In the genomic region with DNA sequence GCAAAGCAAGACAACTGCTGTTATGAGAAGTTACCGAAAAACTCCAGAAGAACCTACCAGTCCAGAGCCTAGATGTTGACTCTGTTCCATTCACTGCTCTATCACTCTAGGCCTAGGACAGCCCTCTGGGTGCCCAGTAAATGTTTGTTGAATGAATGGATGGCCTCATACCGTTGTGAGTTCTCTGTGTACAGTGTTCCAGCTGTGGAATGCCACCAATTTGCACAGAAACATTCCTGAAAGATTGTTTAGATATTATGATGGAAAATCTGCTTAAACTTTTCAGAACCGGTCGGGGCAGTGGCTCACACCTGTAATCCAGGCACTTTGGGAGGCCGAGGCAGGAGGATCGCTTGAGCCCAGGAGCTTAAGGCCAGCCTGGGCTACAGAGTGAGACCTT, we compare ENCODE assay signal across 19 cellular contexts. TPM values are rescaled to one million over a fixed set of nuclear protein-coding genes. Genes with fewer than 3 reads are reported as not detected.
DNase-seq lines count a peak whose midpoint lies in the region; ATAC-seq, FAIRE-seq and TF ChIP-seq lines count a peak whose summit lies in the region.
"Had no signal": no experiment of that assay in that cellular context is flagged by ENCODE, and none has a peak within 500 bp of the region (broad histone marks: within the 10 kb centered on the region; RNA-seq: fewer than 3 reads in every experiment).

No MANE protein-coding gene starts in this region.

- peaks cover 32% of the 10 kb centered on the region for H4K20me1 ChIP-seq in astrocyte (ENCODE audit: insufficient read depth, low read length)

- no peak for FAIRE-seq in astrocyte (lab: Jason Lieb, UNC)
- FAIRE-seq: G401.6, RCC 7860, TTC549 had no signal

- no peaks in the 10 kb centered on the region for H3K9me3 Mint-ChIP-seq in CD4-positive, CD25-positive, alpha-beta regulatory T cell
- H3K9me3 Mint-ChIP-seq in Caco-2 (ENCODE audit: unreplicated experiment) (peaks cover 10% of the 10 kb centered on the region), astrocyte (ENCODE audit: unreplicated experiment) (peaks cover 2% of the 10 kb centered on the region), nephron (no peaks in the 10 kb centered on the region)

- H3K27me3 Mint-ChIP-seq in CD4-positive, CD25-positive, alpha-beta regulatory T cell: peaks cover 6% of the 10 kb centered on the region
- H3K27me3 Mint-ChIP-seq in Caco-2 (ENCODE audit: insufficient read depth, unreplicated experiment) (no peaks in the 10 kb centered on the region), astrocyte (ENCODE audit: low read depth, unreplicated experiment) (no peaks in the 10 kb centered on the region), nephron (ENCODE audit: low read depth) (peaks cover 11% of the 10 kb centered on the region)

- CTCF ChIA-PET in Caco-2 (lab: Charles Lee): interaction anchor here (2.7 kb wide), 1 partner anchor 123 kb away, joined by 14 read pairs; the partner anchor contains the start of gene PSMC4
- CTCF ChIA-PET in A673 (lab: Charles Lee): interaction anchor here (0.6 kb wide), 1 partner anchor 54 kb away, joined by 4 read pairs; no protein-coding TSS in a partner anchor

- no peak overlapping the region for H3K4me2 ChIP-seq in astrocyte (ENCODE audit: low read length)

- H3K36me3 Mint-ChIP-seq in CD4-positive, CD25-positive, alpha-beta regulatory T cell: no peaks in the 10 kb centered on the region
- peaks cover 32% of the 10 kb centered on the region for H3K36me3 Mint-ChIP-seq in Caco-2 (ENCODE audit: insufficient read depth, unreplicated experiment)
- H3K36me3 Mint-ChIP-seq in astrocyte (ENCODE audit: low read depth, unreplicated experiment): no peaks in the 10 kb centered on the region
- no peaks in the 10 kb centered on the region for H3K36me3 Mint-ChIP-seq in nephron (ENCODE audit: low read depth)

- H3K27ac Mint-ChIP-seq in CD4-positive, CD25-positive, alpha-beta regulatory T cell: peak overlapping the region in 1 of 3 donors; percentile 95
- H3K27ac Mint-ChIP-seq in Caco-2 (ENCODE audit: unreplicated experiment) (peak overlapping the region; percentile 81), astrocyte (ENCODE audit: unreplicated experiment) (peak overlapping the region; percentile 93), nephron (peak overlapping the region; percentile 88 to 96 (median 92))

- no peak for ATAC-seq in CD4-positive, CD25-positive, alpha-beta regulatory T cell (ENCODE audit: low read depth in 2 of 2)
- ATAC-seq: left lobe of liver had no signal

- no peak overlapping the region for H3K4me3 ChIP-seq in CD4-positive, CD25-positive, alpha-beta regulatory T cell (ENCODE audit: low read depth, low read length)
- no peak overlapping the region for H3K4me3 ChIP-seq in Caco-2 (ENCODE audit: low read depth, low read length)
- no peak overlapping the region for H3K4me3 ChIP-seq in astrocyte (ENCODE audit: insufficient read depth, low read depth, low read length)
- H3K4me3 ChIP-seq in A673 (ENCODE audit: low read depth, low read length, poor library complexity, severe bottlenecking): no peak overlapping the region
- H3K4me3 ChIP-seq: ovary, thyroid gland had no signal

- no peaks in the 10 kb centered on the region for H3K9me3 ChIP-seq in CD4-positive, CD25-positive, alpha-beta regulatory T cell (ENCODE audit: control insufficient read depth in 2 of 2, low read length in 2 of 2)
- H3K9me3 ChIP-seq in Caco-2: no peaks in the 10 kb centered on the region
- H3K9me3 ChIP-seq in astrocyte (ENCODE audit: insufficient read depth, low read depth, low read length): no peaks in the 10 kb centered on the region
- H3K9me3 ChIP-seq in A673 (ENCODE audit: low read depth, low read length, poor library complexity, severe bottlenecking): no peaks in the 10 kb centered on the region
- H3K9me3 ChIP-seq: ovary, sigmoid colon, thyroid gland had no signal

- intact Hi-C loops in Caco-2 (cut with micrococcal nuclease; ENCODE audit: unreplicated experiment) (no loop called here), A673 (cut with micrococcal nuclease; ENCODE audit: unreplicated experiment) (no loop called here)

- peaks cover 12 to 44% (median 38%) of the 10 kb centered on the region in 4 donors for H3K4me1 Mint-ChIP-seq in CD4-positive, CD25-positive, alpha-beta regulatory T cell
- H3K4me1 Mint-ChIP-seq in Caco-2 (ENCODE audit: low read depth, unreplicated experiment) (peaks cover 50% of the 10 kb centered on the region), astrocyte (ENCODE audit: low read depth, unreplicated experiment) (peaks cover 28% of the 10 kb centered on the region), nephron (peaks cover 42% of the 10 kb centered on the region)

- no peak for DNase-seq in CD4-positive, CD25-positive, alpha-beta regulatory T cell
- DNase-seq in Caco-2 (peak; percentile 47 to 56), astrocyte (ENCODE audit: low read depth) (no peak), A673 (ENCODE audit: low spot score) (no peak), UCSD-AML1 (lab: John Stamatoyannopoulos, UW; ENCODE audit: unreplicated experiment) (no peak), midbrain (lab: John Stamatoyannopoulos, UW) (no peak)
- DNase-seq: aorta; glutamatergic neuron; NCI-H1930; NCI-H446 treated with DMSO at 0.1 percent for 48 hours; ovary; sigmoid colon; stimulated activated naive CD4-positive, alpha-beta T cell; thyroid gland had no signal

- peak overlapping the region in 3 of 4 donors; percentile 10 to 86 (median 27) for H3K4me3 Mint-ChIP-seq in CD4-positive, CD25-positive, alpha-beta regulatory T cell
- H3K4me3 Mint-ChIP-seq in Caco-2 (ENCODE audit: unreplicated experiment) (peak overlapping the region; percentile 88), astrocyte (ENCODE audit: unreplicated experiment) (peak overlapping the region; percentile 98), nephron (peak overlapping the region in 2 of 3 experiments; percentile 81 to 88)

- H3K36me3 ChIP-seq in CD4-positive, CD25-positive, alpha-beta regulatory T cell (ENCODE audit: control insufficient read depth, insufficient read depth, low read length): no peaks in the 10 kb centered on the region
- H3K36me3 ChIP-seq in Caco-2 (ENCODE audit: control insufficient read depth, insufficient read depth, low read length): no peaks in the 10 kb centered on the region; the same call in 1 of the 2 replicates
- no peaks in the 10 kb centered on the region for H3K36me3 ChIP-seq in astrocyte (ENCODE audit: insufficient read depth, low read length)
- no peaks in the 10 kb centered on the region for H3K36me3 ChIP-seq in A673 (ENCODE audit: insufficient read depth, low read length, poor library complexity, severe bottlenecking)
- H3K36me3 ChIP-seq: ovary, sigmoid colon, thyroid gland had no signal

- TF ChIP-seq CTCF in Caco-2 (IDR thresholded peaks at IDR 0.05; ENCODE audit: insufficient read depth in 1 of 2, low read depth in 1 of 2, low read length in 1 of 2, severe bottlenecking in 1 of 2, unreplicated experiment in 1 of 2) (no peak), astrocyte (IDR thresholded peaks at IDR 0.05; ENCODE audit: insufficient read depth, low read depth, low read length) (no peak), nephron (IDR thresholded peaks at IDR 0.05; ENCODE audit: unreplicated experiment in 3 of 3) (no peak), A673 (conservative IDR thresholded peaks at IDR 0.05; ENCODE audit: low read depth, low read length) (no peak)

- peaks cover 38% of the 10 kb centered on the region for H3K4me1 ChIP-seq in CD4-positive, CD25-positive, alpha-beta regulatory T cell (ENCODE audit: control insufficient read depth, insufficient read depth, low read length, poor library complexity, severe bottlenecking)
- H3K4me1 ChIP-seq in Caco-2: peaks cover 25% of the 10 kb centered on the region
- peaks cover 22% of the 10 kb centered on the region for H3K4me1 ChIP-seq in astrocyte (ENCODE audit: insufficient read depth, low read length)
- peaks cover 30% of the 10 kb centered on the region for H3K4me1 ChIP-seq in A673 (ENCODE audit: insufficient read depth, low read length, poor library complexity, severe bottlenecking)

- no peak overlapping the region for H3K9ac ChIP-seq in astrocyte (ENCODE audit: low read length)

- POLR2A ChIA-PET in Caco-2 (lab: Charles Lee) (interaction anchor here (0.5 to 2.4 kb wide), 2 partner anchors 123 to 438 kb away, joined by 3 to 21 read pairs; partner anchors contain the start of gene PSMC4), A673 (lab: Charles Lee; ENCODE audit: low non-redundant PET) (no interaction called here)

- BruUV-seq in Caco-2 (replicated peaks; lab: Mats Ljungman, UMichigan) (no TSS peak), A673 (replicated peaks; lab: Mats Ljungman, UMichigan) (no TSS peak)

- peaks cover 37% of the 10 kb centered on the region for H3K79me2 ChIP-seq in astrocyte (ENCODE audit: insufficient read depth, low read length)

- no peak overlapping the region for H2AFZ ChIP-seq in astrocyte (ENCODE audit: low read depth, low read length)

- no peaks in the 10 kb centered on the region for H3K27me3 ChIP-seq in CD4-positive, CD25-positive, alpha-beta regulatory T cell (ENCODE audit: control insufficient read depth, insufficient read depth, low read length)
- no peaks in the 10 kb centered on the region for H3K27me3 ChIP-seq in Caco-2 (replicated peaks; ENCODE audit: control insufficient read depth, insufficient read depth, low read length)
- no peaks in the 10 kb centered on the region for H3K27me3 ChIP-seq in astrocyte (ENCODE audit: insufficient read depth, low read length)
- no peaks in the 10 kb centered on the region for H3K27me3 ChIP-seq in A673 (replicated peaks; ENCODE audit: insufficient read depth, low read depth, low read length, poor library complexity)
- H3K27me3 ChIP-seq: ovary, sigmoid colon, thyroid gland had no signal

- H3K27ac ChIP-seq in CD4-positive, CD25-positive, alpha-beta regulatory T cell (ENCODE audit: insufficient read depth, low read length, poor library complexity, severe bottlenecking): no peak overlapping the region
- no peak overlapping the region for H3K27ac ChIP-seq in astrocyte (ENCODE audit: low read depth, low read length)
- no peak overlapping the region for H3K27ac ChIP-seq in A673 (ENCODE audit: low read depth, low read length, poor library complexity, severe bottlenecking)

RNA-seq across cellular contexts. Expression of gene FBL, which starts 1.3 kb away (rescaled TPM):
- total RNA-seq in CD4-positive, CD25-positive, alpha-beta regulatory T cell: 194 TPM
- polyA plus RNA-seq in CD4-positive, CD25-positive, alpha-beta regulatory T cell: 100 to 1,000 TPM; 142 to 186 (median 166) TPM
- 374 and 411 TPM in 2 replicates for total RNA-seq in Caco-2 (2022)
- 109 and 135 TPM in 2 replicates for total RNA-seq in astrocyte
- total RNA-seq in A673 (2021): 573 and 581 TPM in 2 replicates

RNA-seq across cellular contexts. Expression of gene DYRK1B, which starts 13.6 kb away (rescaled TPM):
- total RNA-seq in CD4-positive, CD25-positive, alpha-beta regulatory T cell: 32.6 TPM
- polyA plus RNA-seq in CD4-positive, CD25-positive, alpha-beta regulatory T cell: 10 to 100 TPM in 3 of 4 donors, 1 to 10 TPM in 1; 7.2 to 12.8 (median 10.5) TPM
- 4.8 and 5.4 TPM in 2 replicates for total RNA-seq in Caco-2 (2022)
- total RNA-seq in astrocyte: 25.4 and 31.4 TPM in 2 replicates
- total RNA-seq in A673 (2021): 16.0 and 19.0 TPM in 2 replicates

Comparison
In these comparisons a context has a peak if more than half of its experiments do, and no peak if none do; other contexts are left out.
1. DNase-seq: peak in Caco-2 (2 of 2); none in CD4-positive, CD25-positive, alpha-beta regulatory T cell (0 of 3), astrocyte (single experiment), A673 (single experiment), UCSD-AML1 (single experiment) and midbrain (single experiment).
2. H3K4me3 Mint-ChIP-seq: peak in every context shown above with its lines; median percentile 98 in astrocyte; 88 in Caco-2; 84 in nephron; 27 in CD4-positive, CD25-positive, alpha-beta regulatory T cell.